ENCODE assay signal across 11 cellular contexts in the genomic region with DNA sequence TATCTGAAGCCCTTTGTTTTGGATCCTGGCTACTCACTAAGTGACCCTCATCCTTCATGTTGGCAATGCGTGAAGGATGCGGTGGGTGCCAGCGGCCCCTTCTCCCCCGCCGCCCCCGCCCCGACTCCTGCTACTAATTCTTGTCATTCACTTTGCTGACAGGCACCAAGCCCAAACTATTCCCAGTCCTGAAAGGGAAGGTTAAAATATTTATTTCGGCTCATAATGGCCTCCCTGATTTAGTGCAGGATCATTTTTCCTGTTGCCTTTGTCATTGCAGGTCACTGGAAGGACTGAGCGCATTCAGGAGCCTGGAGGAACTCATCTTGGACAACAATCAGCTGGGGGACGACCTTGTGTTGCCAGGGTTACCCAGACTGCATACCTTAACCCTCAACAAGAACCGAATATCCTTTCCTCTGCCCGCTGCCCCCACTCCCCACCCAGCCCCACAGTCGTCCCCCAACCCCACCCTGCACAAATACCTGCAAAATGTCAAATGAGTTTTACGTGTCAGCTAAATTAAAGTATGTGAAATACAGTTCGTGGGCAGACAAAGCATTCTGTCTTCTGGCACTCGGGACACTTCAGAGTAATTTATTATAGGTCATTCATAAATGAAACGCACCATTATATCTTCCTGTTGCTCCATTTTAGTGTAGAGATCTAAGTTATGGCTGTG.
DNase-seq lines count a peak whose midpoint lies in the region; ATAC-seq and TF ChIP-seq lines count a peak whose summit lies in the region.
"Had no signal": no experiment of that assay in that cellular context is flagged by ENCODE, and none has a peak within 500 bp of the region (broad histone marks: within the 10 kb centered on the region; RNA-seq: fewer than 3 reads in every experiment).

No MANE protein-coding gene starts in this region.

- H3K27ac Mint-ChIP-seq in neural crest cell (ENCODE audit: unreplicated experiment) = peak overlapping the region; percentile 48
- no peak overlapping the region for H3K27ac Mint-ChIP-seq in stimulated activated effector memory CD8-positive, alpha-beta T cell treated with anti-CD3 and anti-CD28 coated beads, Interleukin-12 subunit alpha, Interleukin-12 subunit beta, amount 100 ng/mL, for 72 hours
- H3K27ac Mint-ChIP-seq: activated T-helper 17 cell treated with anti-CD3 and anti-CD28 coated beads, Interleukin-2, amount 50 U/mL, for 72 hours; B cell had no signal

- TF ChIP-seq CTCF in BE2C (IDR thresholded peaks at IDR 0.05; ENCODE audit: low read depth, low read length) (no peak), foreskin keratinocyte (conservative IDR thresholded peaks at IDR 0.05) (no peak), neural crest cell (conservative IDR thresholded peaks at IDR 0.05) (no peak)

- H3K9me3 Mint-ChIP-seq in neural crest cell = no peaks in the 10 kb centered on the region
- no peaks in the 10 kb centered on the region for H3K9me3 Mint-ChIP-seq in stimulated activated effector memory CD8-positive, alpha-beta T cell treated with anti-CD3 and anti-CD28 coated beads, Interleukin-12 subunit alpha, Interleukin-12 subunit beta, amount 100 ng/mL, for 72 hours

- H3K36me3 ChIP-seq in BE2C = no peaks in the 10 kb centered on the region

- peaks cover 6% of the 10 kb centered on the region for H3K36me3 Mint-ChIP-seq in neural crest cell (ENCODE audit: low read depth)
- H3K36me3 Mint-ChIP-seq in stimulated activated effector memory CD8-positive, alpha-beta T cell treated with anti-CD3 and anti-CD28 coated beads, Interleukin-12 subunit alpha, Interleukin-12 subunit beta, amount 100 ng/mL, for 72 hours = no peaks in the 10 kb centered on the region

- H3K4me3 Mint-ChIP-seq in neural crest cell = peak overlapping the region; percentile 81
- H3K4me3 Mint-ChIP-seq in stimulated activated effector memory CD8-positive, alpha-beta T cell treated with anti-CD3 and anti-CD28 coated beads, Interleukin-12 subunit alpha, Interleukin-12 subunit beta, amount 100 ng/mL, for 72 hours = no peak overlapping the region
- H3K4me3 Mint-ChIP-seq: activated T-helper 17 cell treated with anti-CD3 and anti-CD28 coated beads, Interleukin-2, amount 50 U/mL, for 72 hours; B cell had no signal

- ATAC-seq in foreskin keratinocyte (peak; percentile 8), HG03108 (IDR thresholded peaks at IDR 0.05; ENCODE audit: unreplicated experiment) (no peak)
- no peak for ATAC-seq in stimulated activated effector memory CD8-positive, alpha-beta T cell treated with anti-CD3 and anti-CD28 coated beads, Interleukin-12 subunit alpha, Interleukin-12 subunit beta, amount 100 ng/mL, for 72 hours

- H3K4me1 ChIP-seq in BE2C = peaks cover 9% of the 10 kb centered on the region
- no peaks in the 10 kb centered on the region for H3K4me1 ChIP-seq in foreskin keratinocyte

- no peak overlapping the region for H3K27ac ChIP-seq in foreskin keratinocyte

- H3K4me3 ChIP-seq in BE2C (ENCODE audit: low read depth, low read length) = peak overlapping the region; percentile 47

- H3K27me3 Mint-ChIP-seq in neural crest cell (ENCODE audit: low read depth) = peaks cover 5% of the 10 kb centered on the region

- peaks cover 38% of the 10 kb centered on the region for H3K4me1 Mint-ChIP-seq in neural crest cell
- no peaks in the 10 kb centered on the region for H3K4me1 Mint-ChIP-seq in stimulated activated effector memory CD8-positive, alpha-beta T cell treated with anti-CD3 and anti-CD28 coated beads, Interleukin-12 subunit alpha, Interleukin-12 subunit beta, amount 100 ng/mL, for 72 hours
- H3K4me1 Mint-ChIP-seq: activated T-helper 17 cell treated with anti-CD3 and anti-CD28 coated beads, Interleukin-2, amount 50 U/mL, for 72 hours; B cell had no signal

- H3K27me3 ChIP-seq in BE2C (no peaks in the 10 kb centered on the region), foreskin keratinocyte (peaks cover 11% of the 10 kb centered on the region)

- DNase-seq in BE2C (no peak), NCI-H146 treated with DMSO at 0.1 percent for 48 hours (lab: John Stamatoyannopoulos, UW; ENCODE audit: unreplicated experiment) (peak; percentile 52), foreskin keratinocyte (no peak), neural crest cell (ENCODE audit: low read depth, low spot score) (no peak), NCI-H1105 treated with DMSO at 0.1 percent for 48 hours (lab: John Stamatoyannopoulos, UW) (no peak)
- DNase-seq in activated CD8-positive, alpha-beta memory T cell treated with anti-CD3 and anti-CD28 coated beads, Interleukin-2, amount 50 U/mL, for 48 hours = no peak
- no peak for DNase-seq in stimulated activated effector memory CD8-positive, alpha-beta T cell treated with anti-CD3 and anti-CD28 coated beads, Interleukin-12 subunit alpha, Interleukin-12 subunit beta, amount 100 ng/mL, for 72 hours (ENCODE audit: low spot score in 2 of 2)
- DNase-seq: GF-D8 had no signal

- no peaks in the 10 kb centered on the region for H3K9me3 ChIP-seq in BE2C
